In the genomic region with DNA sequence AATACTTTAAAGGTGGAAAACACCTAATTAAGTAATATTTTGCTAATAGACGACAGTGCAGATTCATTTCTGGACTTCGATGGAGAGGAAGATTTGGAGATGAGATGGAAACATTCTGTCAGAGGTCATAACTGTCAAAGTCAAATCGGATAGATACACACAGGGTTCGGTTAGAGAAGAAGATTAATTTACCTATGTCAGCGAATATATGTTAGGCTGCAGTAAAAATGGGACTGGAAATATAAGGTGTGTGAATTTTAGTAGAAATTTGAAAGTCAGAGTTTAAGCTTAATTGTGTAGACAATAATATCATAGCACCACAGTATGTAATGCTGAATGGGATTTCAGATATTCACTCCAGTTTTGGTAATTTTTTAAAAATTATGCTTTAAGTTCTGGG, we compare ENCODE assay signal across 29 cellular contexts.
"Had no signal": no experiment of that assay in that cellular context is flagged by ENCODE, and none has a peak within 500 bp of the region (broad histone marks: within the 10 kb centered on the region; RNA-seq: fewer than 3 reads in every experiment).

No MANE protein-coding gene starts in this region.

- H3K27me3 ChIP-seq: colonic mucosa, dorsolateral prefrontal cortex, esophagus muscularis mucosa, esophagus squamous epithelium, foreskin keratinocyte, gastrocnemius medialis, gastroesophageal sphincter, heart left ventricle, heart right ventricle had no signal

- DNase-seq: colonic mucosa; cortex of kidney; dermis blood vessel endothelial cell; dorsolateral prefrontal cortex; effector CD4-positive, alpha-beta T cell; effector CD8-positive, alpha-beta T cell; effector memory CD4-positive, alpha-beta T cell; effector memory CD8-positive, alpha-beta T cell; endodermal cell; erythroblast; esophagus squamous epithelium; foreskin fibroblast; foreskin keratinocyte; foreskin melanocyte; gastrocnemius medialis; glutamatergic neuron; head of caudate nucleus; heart left ventricle; heart right ventricle had no signal

- H3K36me3 ChIP-seq: colonic mucosa, esophagus muscularis mucosa, esophagus squamous epithelium, gastrocnemius medialis, gastroesophageal sphincter, heart left ventricle, heart right ventricle had no signal

- H3K27ac ChIP-seq: colonic mucosa, coronary artery, dorsolateral prefrontal cortex, epithelial cell of prostate, esophagus muscularis mucosa, esophagus squamous epithelium, foreskin keratinocyte, gastrocnemius medialis, gastroesophageal sphincter, heart left ventricle, heart right ventricle had no signal

- H3K27ac Mint-ChIP-seq: dendritic cell treated with granulocyte-macrophage colony-stimulating factor and Interleukin-4, amounts not matched to agents 40 ng/mL and 50 ng/mL, for 4 days; effector memory CD8-positive, alpha-beta T cell; endodermal cell had no signal

- H3K27me3 Mint-ChIP-seq: dendritic cell treated with granulocyte-macrophage colony-stimulating factor and Interleukin-4, amounts not matched to agents 40 ng/mL and 50 ng/mL, for 4 days; effector memory CD8-positive, alpha-beta T cell had no signal

- H3K4me1 ChIP-seq: colonic mucosa, esophagus muscularis mucosa, esophagus squamous epithelium, foreskin keratinocyte, gastrocnemius medialis, gastroesophageal sphincter, heart left ventricle, heart right ventricle had no signal

- H3K4me3 Mint-ChIP-seq: dendritic cell treated with granulocyte-macrophage colony-stimulating factor and Interleukin-4, amounts not matched to agents 40 ng/mL and 50 ng/mL, for 4 days; effector memory CD8-positive, alpha-beta T cell; endodermal cell had no signal

- H3K4me3 ChIP-seq: colonic mucosa, coronary artery, dorsolateral prefrontal cortex, esophagus muscularis mucosa, esophagus squamous epithelium, gastrocnemius medialis, gastroesophageal sphincter, heart left ventricle, heart right ventricle had no signal

- H3K9me3 ChIP-seq: colonic mucosa, esophagus muscularis mucosa, esophagus squamous epithelium, gastrocnemius medialis, gastroesophageal sphincter, heart left ventricle, heart right ventricle had no signal

- FAIRE-seq: colon, endometrium, endothelial cell of umbilical vein, frontal cortex had no signal

- H3K9me3 Mint-ChIP-seq: dendritic cell treated with granulocyte-macrophage colony-stimulating factor and Interleukin-4, amounts not matched to agents 40 ng/mL and 50 ng/mL, for 4 days; effector memory CD8-positive, alpha-beta T cell; endodermal cell had no signal

- ATAC-seq: effector memory CD8-positive, alpha-beta T cell; esophagus mucosa; foreskin keratinocyte; gastrocnemius medialis; gastroesophageal sphincter; heart left ventricle; heart right ventricle had no signal
